ENCODE assay signal across 8 cellular contexts in the genomic region with DNA sequence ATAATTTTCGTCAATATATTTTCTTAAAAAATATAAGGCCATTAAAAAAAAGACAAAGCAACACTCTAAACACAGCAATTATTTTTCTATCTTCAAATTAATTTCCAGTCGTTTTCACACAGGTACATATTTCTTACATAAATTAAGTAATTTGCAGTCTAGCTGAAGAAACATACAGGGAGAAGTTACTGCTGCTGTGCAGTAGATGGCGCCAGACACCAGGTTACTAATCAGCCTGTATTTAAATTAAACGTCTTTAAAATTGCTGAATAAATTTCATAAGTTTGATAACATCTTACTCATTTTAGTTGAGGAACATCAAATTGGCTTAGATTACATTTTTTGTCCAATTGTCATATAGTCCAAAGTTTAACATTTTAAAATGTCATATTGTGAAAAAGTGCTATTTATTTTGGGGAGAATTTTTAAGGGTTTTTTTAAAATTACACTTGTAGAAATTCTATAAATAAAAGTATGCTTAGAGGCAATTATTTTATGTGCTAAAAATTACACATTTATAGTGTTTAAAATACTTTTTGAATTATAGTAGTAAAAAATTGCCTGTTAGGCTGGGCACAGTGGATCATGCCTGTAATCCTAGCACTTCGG.
DNase-seq lines count a peak whose midpoint lies in the region; ATAC-seq and TF ChIP-seq lines count a peak whose summit lies in the region.

No MANE protein-coding gene starts in this region.

- peak; percentile 87 to 91 (median 90) for TF ChIP-seq CTCF in gastroesophageal sphincter (IDR thresholded peaks at IDR 0.05)
- TF ChIP-seq CTCF in gastrocnemius medialis (IDR thresholded peaks at IDR 0.05 in 4 of 5, conservative IDR thresholded peaks at IDR 0.05 in 1 of 5): peak; percentile 38 to 81 (median 65)

- intact Hi-C loops in gastrocnemius medialis (cut with DNase I; ENCODE audit: low total_unique reads): loop anchor here (5.0 kb wide), 1 partner anchor 1514 kb away; no protein-coding TSS in a partner anchor

- H3K27ac ChIP-seq in gastroesophageal sphincter (no peak overlapping the region), gastrocnemius medialis (no peak overlapping the region)

- DNase-seq in GM04504 (ENCODE audit: low read depth) (peak; percentile 26), NT2/D1 (ENCODE audit: low read depth, low spot score) (peak; percentile 20), gastrocnemius medialis (no peak)
- DNase-seq in activated T-cell treated with anti-CD3 and anti-CD28 coated beads, Interleukin-2, amount 50 U/mL, for 48 hours: peak; percentile 45 to 58

- in situ Hi-C loops in gastrocnemius medialis (cut with MboI; ENCODE audit: low sequenced_read_pairs in 4 of 4): loop anchor here in 2 of 4 donors (25.0 kb wide), 2 partner anchors 549 to 574 kb away; no protein-coding TSS in a partner anchor

- H3K36me3 ChIP-seq in NT2/D1 (ENCODE audit: insufficient read depth, insufficient read length, low read length): no peaks in the 10 kb centered on the region
- no peaks in the 10 kb centered on the region for H3K36me3 ChIP-seq in gastroesophageal sphincter
- no peaks in the 10 kb centered on the region for H3K36me3 ChIP-seq in gastrocnemius medialis

- H3K27me3 ChIP-seq in NT2/D1 (ENCODE audit: insufficient read depth, insufficient read length): no peaks in the 10 kb centered on the region
- H3K27me3 ChIP-seq in gastroesophageal sphincter: no peaks in the 10 kb centered on the region
- no peaks in the 10 kb centered on the region for H3K27me3 ChIP-seq in gastrocnemius medialis

- H3K4me1 ChIP-seq in NT2/D1 (ENCODE audit: insufficient read depth, insufficient read length) (no peaks in the 10 kb centered on the region), gastroesophageal sphincter (no peaks in the 10 kb centered on the region), gastrocnemius medialis (no peaks in the 10 kb centered on the region)

- no peak for TF ChIP-seq POLR2A in gastroesophageal sphincter (IDR thresholded peaks at IDR 0.05)
- no peak for TF ChIP-seq POLR2A in gastrocnemius medialis (IDR thresholded peaks at IDR 0.05)

- H3K4me3 ChIP-seq in NT2/D1 (ENCODE audit: insufficient read length, low read depth): no peak overlapping the region
- H3K4me3 ChIP-seq in gastroesophageal sphincter: no peak overlapping the region
- H3K4me3 ChIP-seq in gastrocnemius medialis: no peak overlapping the region

- ATAC-seq in HG02884 (IDR thresholded peaks at IDR 0.05; ENCODE audit: unreplicated experiment) (peak; percentile 71), gastroesophageal sphincter (no peak), gastrocnemius medialis (no peak), GM21717 (IDR thresholded peaks at IDR 0.05; ENCODE audit: unreplicated experiment) (no peak), GM21526 (IDR thresholded peaks at IDR 0.05; ENCODE audit: low FRiP score, unreplicated experiment) (no peak)

- H3K9me3 ChIP-seq in NT2/D1 (ENCODE audit: insufficient read depth, low read length) (no peaks in the 10 kb centered on the region), gastroesophageal sphincter (no peaks in the 10 kb centered on the region), gastrocnemius medialis (no peaks in the 10 kb centered on the region)

- H3K9ac ChIP-seq in NT2/D1 (ENCODE audit: insufficient read length, low read depth): no peak overlapping the region

- WGBS in gastroesophageal sphincter (ENCODE audit: low coverage in 1 of 2), 2 donors: 19 to 23% methylated on average over 5 of the region's 5 CpGs

- no peak for TF ChIP-seq EP300 in gastroesophageal sphincter (IDR thresholded peaks at IDR 0.05)

Comparison
In these comparisons a context has a peak if more than half of its experiments do, and no peak if none do; other contexts are left out.
1. DNase-seq: peak in GM04504 (single experiment), NT2/D1 (single experiment) and activated T-cell treated with anti-CD3 and anti-CD28 coated beads, Interleukin-2, amount 50 U/mL, for 48 hours (2 of 2); none in gastrocnemius medialis (0 of 2).